In the genomic region with DNA sequence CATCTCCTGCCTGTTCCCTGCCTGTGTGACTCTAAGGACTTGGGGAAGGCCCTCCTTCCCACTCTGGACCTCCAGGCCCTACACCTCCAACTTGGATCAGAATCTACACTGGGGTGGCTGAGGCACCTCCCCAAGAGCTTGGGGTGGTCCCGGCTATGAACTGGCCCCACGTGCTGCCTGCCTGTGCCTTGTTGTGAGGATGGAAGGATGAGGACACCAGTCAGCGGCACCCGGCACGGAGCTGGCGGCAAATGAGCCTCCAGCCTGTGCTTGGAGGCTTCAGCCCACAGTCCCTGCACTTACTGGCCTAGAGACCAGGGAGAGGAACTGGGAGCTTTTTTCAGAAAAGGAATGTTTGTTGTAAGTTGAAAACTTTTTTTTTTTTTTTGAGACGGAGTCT, we compare ENCODE assay signal across 25 cellular contexts.
"Had no signal": no experiment of that assay in that cellular context is flagged by ENCODE, and none has a peak within 500 bp of the region (broad histone marks: within the 10 kb centered on the region; RNA-seq: fewer than 3 reads in every experiment).

No MANE protein-coding gene starts in this region.

- ATAC-seq: T-cell had no signal

- H3K9me3 ChIP-seq: adrenal gland, MG63, Peyer's patch had no signal

- DNase-seq: activated CD4-positive, alpha-beta memory T cell treated with anti-CD3 and anti-CD28 coated beads for 36 hours; activated CD4-positive, alpha-beta T cell treated with anti-CD3 and anti-CD28 coated beads, Interleukin-2, amount 10 ng/mL, durations not matched to agents 7 days and 5 days; activated CD4-positive, CD25-positive, alpha-beta regulatory T cell; activated CD8-positive, alpha-beta memory T cell treated with anti-CD3 and anti-CD28 coated beads for 24 hours; activated naive CD4-positive, alpha-beta T cell treated with anti-CD3 and anti-CD28 coated beads, Interleukin-2, amount 50 U/mL, for 16 hours; activated naive CD8-positive, alpha-beta T cell treated with anti-CD3 and anti-CD28 coated beads, Interleukin-2, amount 10 ng/mL, durations not matched to agents 7 days and 5 days; activated T-cell treated with anti-CD3 and anti-CD28 coated beads, Interleukin-2, amount 50 U/mL, for 48 hours; adrenal gland; anterior cingulate cortex; caudate nucleus; MG63; NCI-H1092 treated with DMSO at 0.1 percent for 48 hours; NCI-H1417 treated with DMSO at 0.1 percent for 48 hours; NCI-H1694; NCI-H2029; NCI-H2107; NCI-H2171 treated with DMSO at 0.1 percent for 48 hours; NCI-H226; NCI-H510A; Peyer's patch; T-cell; T-helper 2 cell had no signal

- H3K4me3 ChIP-seq: adrenal gland, MG63, Peyer's patch, SK-N-MC had no signal

- H3K27me3 ChIP-seq: adrenal gland, MG63, Peyer's patch had no signal

- H3K27ac ChIP-seq: adrenal gland, Peyer's patch, RWPE1, SK-N-MC, VCaP had no signal
